In genomic region chr12:75982974-75983660, GRCh38 we compare ENCODE assay signal across 12 cellular contexts. TPM values are rescaled to one million over a fixed set of nuclear protein-coding genes. Genes with fewer than 3 reads are reported as not detected.
DNase-seq lines count a peak whose midpoint lies in the region; ATAC-seq, FAIRE-seq and TF ChIP-seq lines count a peak whose summit lies in the region.
"Had no signal": no experiment of that assay in that cellular context is flagged by ENCODE, and none has a peak within 500 bp of the region (broad histone marks: within the 10 kb centered on the region; RNA-seq: fewer than 3 reads in every experiment).

No MANE protein-coding gene starts in this region.

- WGBS in GM12878 (ENCODE audit: insufficient coverage, insufficient replicate concordance, low lambda C conversion rate, missing lambda C conversion rate) = 92% methylated on average over 5 of the region's 5 CpGs

- CTCF ChIA-PET in GM12878 (lab: Yijun Ruan, JAX) = interaction anchor here (0.7 to 2.3 kb wide), 4 partner anchors 14 to 455 kb away, joined by 3 to 5 read pairs (median 3); partner anchors contain the start of gene PHLDA1

- no peak for TF ChIP-seq POLR2A in GM12878 (IDR thresholded peaks at IDR 0.05; ENCODE audit: low read depth, low read length)

- H3K36me3 ChIP-seq in GM12878 (ENCODE audit: control insufficient read depth in 2 of 2, insufficient read depth in 2 of 2, low read length in 1 of 2) (no peaks in the 10 kb centered on the region), upper lobe of right lung (no peaks in the 10 kb centered on the region), HAP-1 (replicated peaks) (no peaks in the 10 kb centered on the region)

- TF ChIP-seq CTCF in GM12878 (IDR thresholded peaks at IDR 0.05 in 2 of 3, conservative IDR thresholded peaks at IDR 0.05 in 1 of 3; ENCODE audit: control insufficient read depth in 2 of 3, extremely low read depth in 1 of 3, insufficient read depth in 1 of 3, low read depth in 3 of 3, low read length in 3 of 3) = no peak
- TF ChIP-seq CTCF in upper lobe of right lung (IDR thresholded peaks at IDR 0.05) = no peak

- no peak for TF ChIP-seq EP300 in GM12878 (IDR thresholded peaks at IDR 0.05; ENCODE audit: borderline replicate concordance in 1 of 2, control insufficient read depth in 1 of 2, low read depth in 2 of 2, low read length in 2 of 2)

- H3K4me3 ChIP-seq in GM12878 (no peak overlapping the region), upper lobe of right lung (peak overlapping the region; percentile 28), HAP-1 (no peak overlapping the region)

- RAD21 ChIA-PET in GM12878 (lab: Charles Lee; ENCODE audit: unreplicated experiment) = interaction anchor here (0.7 to 7.7 kb wide), 6 partner anchors 42 to 499 kb away, joined by 3 to 82 read pairs (median 6); partner anchors contain the start of gene PHLDA1

- no peak for FAIRE-seq in GM12878 (lab: Jason Lieb, UNC)

- H3K79me2 ChIP-seq in GM12878 (ENCODE audit: control insufficient read depth, insufficient read depth, low read length) = no peaks in the 10 kb centered on the region

- H3K4me1 ChIP-seq in GM12878 (ENCODE audit: control insufficient read depth, insufficient read depth, low read length) (peaks cover 33% of the 10 kb centered on the region), upper lobe of right lung (peaks cover 36% of the 10 kb centered on the region), HAP-1 (no peaks in the 10 kb centered on the region; the same call in none of the 2 replicates)

- H3K27me3 ChIP-seq in GM12878 (replicated peaks in 1 of 2; ENCODE audit: control insufficient read depth in 2 of 2, insufficient read depth in 2 of 2, low read length in 1 of 2) = no peaks in the 10 kb centered on the region
- H3K27me3 ChIP-seq in upper lobe of right lung = no peaks in the 10 kb centered on the region
- no peaks in the 10 kb centered on the region for H3K27me3 ChIP-seq in HAP-1 (ENCODE audit: low read depth)

- H3K9me3 ChIP-seq in GM12878 (replicated peaks; ENCODE audit: control insufficient read depth, insufficient read depth, low read length) (no peaks in the 10 kb centered on the region), upper lobe of right lung (no peaks in the 10 kb centered on the region), HAP-1 (no peaks in the 10 kb centered on the region)

- TF ChIP-seq RAD21 in GM12878 (IDR thresholded peaks at IDR 0.05; ENCODE audit: insufficient read depth, low read depth, low read length) = no peak

- SMC1A ChIA-PET in GM12878 (lab: Charles Lee; ENCODE audit: uncharacterized antibody, unreplicated experiment) = interaction anchor here (0.9 to 14.9 kb wide), 6 partner anchors 22 to 100 kb away, joined by 3 to 327 read pairs (median 32); partner anchors contain the start of gene PHLDA1

- H3K9ac ChIP-seq in GM12878 (ENCODE audit: control insufficient read depth, insufficient read depth, low read length) = no peak overlapping the region

- H2AFZ ChIP-seq in GM12878 (ENCODE audit: control insufficient read depth, low read depth, low read length) = no peak overlapping the region

- ATAC-seq in Right ventricle myocardium inferior (peak; percentile 83), GM12878 (no peak), left colon (peak; percentile 66), upper lobe of right lung (peak; percentile 26)

- H4K20me1 ChIP-seq in GM12878 (ENCODE audit: control insufficient read depth, insufficient read depth) = no peaks in the 10 kb centered on the region

- POLR2A ChIA-PET in GM12878 (lab: Charles Lee) = interaction anchor here (0.6 to 11.0 kb wide), 5 partner anchors 37 to 100 kb away, joined by 3 to 111 read pairs (median 4); partner anchors contain the start of gene PHLDA1

- no TSS peak for BruUV-seq in GM12878 (replicated peaks; lab: Mats Ljungman, UMichigan)

- H3K27ac ChIP-seq in GM12878 (ENCODE audit: control insufficient read depth, insufficient read depth) (no peak overlapping the region), upper lobe of right lung (no peak overlapping the region)

- DNase-seq in Right ventricle myocardium inferior (ENCODE audit: missing footprints) (no peak), cardiac septum (ENCODE audit: low spot score) (no peak), GM12878 (ENCODE audit: low read depth, low spot score) (no peak), left colon (peak in 1 of 2 donors; percentile 44), upper lobe of right lung (no peak), GF-D8 (lab: John Stamatoyannopoulos, UW) (no peak), HAP-1 (ENCODE audit: low spot score in 2 of 2) (no peak), NCI-H146 treated with DMSO at 0.1 percent for 48 hours (lab: John Stamatoyannopoulos, UW; ENCODE audit: unreplicated experiment) (no peak)
- DNase-seq: activated CD4-positive, alpha-beta T cell treated with anti-CD3 and anti-CD28 coated beads, Interleukin-2, amount 10 ng/mL, durations not matched to agents 7 days and 5 days; C1 segment of cervical spinal cord; NCI-H1417; RPMI8226 had no signal

- H3K4me2 ChIP-seq in GM12878 (ENCODE audit: control insufficient read depth, insufficient read depth) = no peak overlapping the region

- in situ Hi-C loops in GM12878 (cut with MboI) (no loop called here), HAP-1 (cut with MboI; ENCODE audit: low sequenced_read_pairs) (no loop called here)

- intact Hi-C loops in Right ventricle myocardium inferior (cut with DNase I) = no loop called here
- intact Hi-C loops in cardiac septum (cut with DNase I) = no loop called here
- intact Hi-C loops in GM12878 (cut with micrococcal nuclease; ENCODE audit: unreplicated experiment) = loop anchor here (1.0 kb wide), 1 partner anchor 48 kb away; the partner anchor contains the start of gene PHLDA1
- intact Hi-C loops in left colon (cut with DNase I, micrococcal nuclease) = no loop called here
- intact Hi-C loops in upper lobe of right lung (cut with DNase I) = no loop called here

TF ChIP-seq in GM12878, 131 proteins besides CTCF, POLR2A, EP300 and RAD21 (continues in another document):
- TF ChIP-seq TBL1XR1 (IDR thresholded peaks at IDR 0.05; ENCODE audit: low read depth, low read length) = no peak
- TF ChIP-seq BCL11A (IDR thresholded peaks at IDR 0.05; ENCODE audit: low read depth, low read length) = no peak
- no peak for TF ChIP-seq CHD4 (IDR thresholded peaks at IDR 0.05)
- TF ChIP-seq RFX5 (IDR thresholded peaks at IDR 0.05; ENCODE audit: low read depth, low read length) = no peak
- no peak for TF ChIP-seq RBBP5 (conservative IDR thresholded peaks at IDR 0.05)
- TF ChIP-seq ZNF622 (IDR thresholded peaks at IDR 0.05) = no peak
- TF ChIP-seq CREM (IDR thresholded peaks at IDR 0.05; ENCODE audit: low read depth) = no peak
- no peak for TF ChIP-seq REST (IDR thresholded peaks at IDR 0.05; ENCODE audit: low read depth, low read length)
- no peak for TF ChIP-seq RAD51 (IDR thresholded peaks at IDR 0.05)
- no peak for TF ChIP-seq JUND (IDR thresholded peaks at IDR 0.05; ENCODE audit: low read depth, low read length)
- TF ChIP-seq SPI1 (IDR thresholded peaks at IDR 0.05; ENCODE audit: borderline replicate concordance, insufficient read depth, low read depth, low read length) = 0 out of 2 replicates have a peak, but pooled peaks have one; percentile 7

RNA-seq across cellular contexts. Expression of gene PHLDA1, which starts 48.5 kb away (rescaled TPM):
- total RNA-seq in Right ventricle myocardium inferior (4.0 TPM), cardiac septum (99.4 TPM), GM12878 (2014; rRNA removed) (2.1 and 2.4 TPM in 2 replicates), GM12878 (2014; rRNA removed; fragmentation: Illumina TruSeq; extraction: Trizol) (1.2 and 1.3 TPM in 2 replicates), GM12878 (2021) (2.5 and 2.7 TPM in 2 replicates), left colon (1 to 10 TPM; 4.9 to 5.8 TPM), upper lobe of right lung (16.2 TPM)
- total RNA-seq in GM12878 (2013; cell fraction: nucleolus; rRNA removed) = 6.9 and 7.3 TPM in 2 replicates
- 0.18 TPM for polyA plus RNA-seq in GM12878 (2011; ENCODE audit: low read depth)
- polyA plus RNA-seq in GM12878 (2011; rRNA removed) (14.2 and 14.8 TPM in 2 replicates), GM12878 (2014; fragmentation: Illumina TruSeq; extraction: Trizol) (1.3 and 1.6 TPM in 2 replicates), GM12878 (2014; fragmentation: Nextera tagmentation; extraction: Ambion mirVana) (under 1 TPM; 0.66 to 0.87 TPM), GM12878 (2014; rRNA removed) (1.4 and 1.8 TPM in 2 replicates), GM12878 (2016; fragmentation: Nextera tagmentation; extraction: Ambion mirVana) (1 to 10 TPM; 1.3 to 1.4 TPM)
- 8.7 and 10.8 TPM in 2 replicates for polyA plus RNA-seq in GM12878 (2011; cell fraction: cytosol; rRNA removed)
- polyA plus RNA-seq in GM12878 (2011; cell fraction: nucleus; rRNA removed) = 8.8 and 12.0 TPM in 2 replicates
- polyA plus RNA-seq in GM12878 (2012) = 0.45 and 0.51 TPM in 2 replicates
- 12.5 and 14.9 TPM in 2 replicates for polyA minus RNA-seq in GM12878 (2011; rRNA and poly(A)+ RNA removed)
- 12.2 and 14.1 TPM in 2 replicates for polyA minus RNA-seq in GM12878 (2011; cell fraction: cytosol; rRNA and poly(A)+ RNA removed)
- 24.4 and 48.6 TPM in 2 replicates for polyA minus RNA-seq in GM12878 (2011; cell fraction: nucleus; rRNA and poly(A)+ RNA removed)
